ENCODE assay signal across 19 cellular contexts in the genomic region with DNA sequence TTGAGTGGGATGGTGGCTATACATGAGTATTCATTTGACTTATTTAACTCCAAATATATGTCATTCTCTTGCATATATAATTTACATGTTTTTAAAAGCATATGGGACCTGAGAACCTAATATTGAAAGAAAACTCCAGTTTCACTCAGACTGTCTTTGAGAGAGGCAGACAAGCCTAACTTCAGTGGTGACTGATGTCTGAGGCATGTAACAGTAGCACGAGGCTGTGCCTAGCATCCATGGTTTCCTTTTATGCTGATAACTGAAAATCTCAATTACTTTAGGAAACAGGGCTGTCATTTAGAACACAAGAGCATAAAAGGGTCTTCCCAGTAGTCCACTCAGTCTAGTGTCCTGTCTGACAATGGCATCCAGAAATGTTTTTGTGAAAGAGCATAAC. TPM values are rescaled to one million over a fixed set of nuclear protein-coding genes. Genes with fewer than 3 reads are reported as not detected.
DNase-seq lines count a peak whose midpoint lies in the region; ATAC-seq and TF ChIP-seq lines count a peak whose summit lies in the region.
"Had no signal": no experiment of that assay in that cellular context is flagged by ENCODE, and none has a peak within 500 bp of the region (broad histone marks: within the 10 kb centered on the region; RNA-seq: fewer than 3 reads in every experiment).

No MANE protein-coding gene starts in this region.

- no peaks in the 10 kb centered on the region for H3K27me3 ChIP-seq in psoas muscle (ENCODE audit: insufficient read depth in 3 of 3, low read length in 2 of 3)
- H3K27me3 ChIP-seq: adrenal gland, gastroesophageal sphincter, uterus had no signal

- 71 to 81% (median 73%) methylated on average over 1 of the region's 1 CpG for WGBS in psoas muscle, 3 donors

- POLR2A ChIA-PET in activated CD4-positive, alpha-beta T cell treated with anti-CD3 and anti-CD28 coated beads, Interleukin-2, amount 10 ng/mL, durations not matched to agents 7 days and 5 days (lab: Charles Lee), result no interaction called here
- POLR2A ChIA-PET in activated CD4-positive, alpha-beta memory T cell treated with anti-CD3 and anti-CD28 coated beads for 36 hours (lab: Charles Lee), result no interaction called here

- H3K27ac ChIP-seq in psoas muscle, result no peak overlapping the region
- H3K27ac ChIP-seq: adrenal gland, HL-60, neutrophil, uterus had no signal

- no peaks in the 10 kb centered on the region for H3K27me3 Mint-ChIP-seq in activated CD4-positive, alpha-beta T cell treated with anti-CD3 and anti-CD28 coated beads, Interleukin-2, amount 10 ng/mL, durations not matched to agents 24 days and 14 days
- H3K27me3 Mint-ChIP-seq in activated CD4-positive, alpha-beta T cell treated with anti-CD3 and anti-CD28 coated beads, Interleukin-2, amount 10 ng/mL, durations not matched to agents 7 days and 5 days, result no peaks in the 10 kb centered on the region
- no peaks in the 10 kb centered on the region for H3K27me3 Mint-ChIP-seq in central memory CD8-positive, alpha-beta T cell
- no peaks in the 10 kb centered on the region for H3K27me3 Mint-ChIP-seq in activated CD4-positive, alpha-beta memory T cell treated with anti-CD3 and anti-CD28 coated beads for 36 hours
- H3K27me3 Mint-ChIP-seq: activated CD4-positive, alpha-beta T cell treated with anti-CD3 and anti-CD28 coated beads for 36 hours; stimulated activated naive CD8-positive, alpha-beta T cell treated with anti-CD3 and anti-CD28 coated beads, Interleukin-15, Interleukin-2, amounts not matched to agents 100 ng/mL and 50 ng/mL, for 24 hours had no signal

- no peak for DNase-seq in activated CD4-positive, alpha-beta T cell treated with anti-CD3 and anti-CD28 coated beads, Interleukin-2, amount 10 ng/mL, durations not matched to agents 24 days and 14 days
- no peak for DNase-seq in activated CD4-positive, alpha-beta T cell treated with anti-CD3 and anti-CD28 coated beads, Interleukin-2, amount 10 ng/mL, durations not matched to agents 7 days and 5 days
- DNase-seq in NCI-H226 (peak; percentile 35), retina (peak; percentile 41), psoas muscle (no peak)
- no peak for DNase-seq in central memory CD8-positive, alpha-beta T cell (ENCODE audit: low spot score in 2 of 2)
- DNase-seq in activated CD4-positive, alpha-beta memory T cell treated with anti-CD3 and anti-CD28 coated beads for 36 hours, result no peak
- DNase-seq: activated CD4-positive, alpha-beta T cell treated with anti-CD3 and anti-CD28 coated beads for 36 hours; adrenal gland; NCI-H1694 treated with DMSO at 0.1 percent for 48 hours; NCI-H748 treated with DMSO at 0.1 percent for 48 hours; RPMI8226; uterus had no signal

- CTCF ChIA-PET in activated CD4-positive, alpha-beta T cell treated with anti-CD3 and anti-CD28 coated beads, Interleukin-2, amount 10 ng/mL, durations not matched to agents 7 days and 5 days (lab: Charles Lee), result interaction anchor here (1.0 kb wide), 1 partner anchor 24 kb away, joined by 5 read pairs; the partner anchor contains the start of gene MAPK1IP1L
- CTCF ChIA-PET in activated CD4-positive, alpha-beta memory T cell treated with anti-CD3 and anti-CD28 coated beads for 36 hours (lab: Charles Lee), result interaction anchor here (1.2 kb wide), 1 partner anchor 24 kb away, joined by 5 read pairs; the partner anchor contains the start of gene MAPK1IP1L

- TF ChIP-seq CTCF in psoas muscle (IDR thresholded peaks at IDR 0.05), result no peak

- H3K27ac Mint-ChIP-seq in activated CD4-positive, alpha-beta T cell treated with anti-CD3 and anti-CD28 coated beads, Interleukin-2, amount 10 ng/mL, durations not matched to agents 24 days and 14 days, result peak overlapping the region; percentile 16
- H3K27ac Mint-ChIP-seq in activated CD4-positive, alpha-beta T cell treated with anti-CD3 and anti-CD28 coated beads, Interleukin-2, amount 10 ng/mL, durations not matched to agents 7 days and 5 days, result no peak overlapping the region
- peak overlapping the region; percentile 75 for H3K27ac Mint-ChIP-seq in central memory CD8-positive, alpha-beta T cell (ENCODE audit: low read depth)
- no peak overlapping the region for H3K27ac Mint-ChIP-seq in activated CD4-positive, alpha-beta memory T cell treated with anti-CD3 and anti-CD28 coated beads for 36 hours
- H3K27ac Mint-ChIP-seq: stimulated activated naive CD8-positive, alpha-beta T cell treated with anti-CD3 and anti-CD28 coated beads, Interleukin-15, Interleukin-2, amounts not matched to agents 100 ng/mL and 50 ng/mL, for 24 hours had no signal

- H3K4me1 Mint-ChIP-seq in activated CD4-positive, alpha-beta T cell treated with anti-CD3 and anti-CD28 coated beads, Interleukin-2, amount 10 ng/mL, durations not matched to agents 24 days and 14 days, result peaks cover 23% of the 10 kb centered on the region
- peaks cover 38% of the 10 kb centered on the region for H3K4me1 Mint-ChIP-seq in activated CD4-positive, alpha-beta T cell treated with anti-CD3 and anti-CD28 coated beads, Interleukin-2, amount 10 ng/mL, durations not matched to agents 7 days and 5 days
- peaks cover 30% of the 10 kb centered on the region for H3K4me1 Mint-ChIP-seq in central memory CD8-positive, alpha-beta T cell
- H3K4me1 Mint-ChIP-seq in activated CD4-positive, alpha-beta memory T cell treated with anti-CD3 and anti-CD28 coated beads for 36 hours (ENCODE audit: low read depth), result peaks cover 43% of the 10 kb centered on the region

- H3K9me3 Mint-ChIP-seq in activated CD4-positive, alpha-beta T cell treated with anti-CD3 and anti-CD28 coated beads, Interleukin-2, amount 10 ng/mL, durations not matched to agents 24 days and 14 days, result no peaks in the 10 kb centered on the region
- H3K9me3 Mint-ChIP-seq in activated CD4-positive, alpha-beta T cell treated with anti-CD3 and anti-CD28 coated beads, Interleukin-2, amount 10 ng/mL, durations not matched to agents 7 days and 5 days, result no peaks in the 10 kb centered on the region
- H3K9me3 Mint-ChIP-seq in central memory CD8-positive, alpha-beta T cell, result no peaks in the 10 kb centered on the region
- H3K9me3 Mint-ChIP-seq in activated CD4-positive, alpha-beta memory T cell treated with anti-CD3 and anti-CD28 coated beads for 36 hours, result no peaks in the 10 kb centered on the region
- H3K9me3 Mint-ChIP-seq: stimulated activated naive CD8-positive, alpha-beta T cell treated with anti-CD3 and anti-CD28 coated beads, Interleukin-15, Interleukin-2, amounts not matched to agents 100 ng/mL and 50 ng/mL, for 24 hours had no signal

- intact Hi-C loops in activated CD4-positive, alpha-beta T cell treated with anti-CD3 and anti-CD28 coated beads, Interleukin-2, amount 10 ng/mL, durations not matched to agents 24 days and 14 days (cut with micrococcal nuclease), result no loop called here
- intact Hi-C loops in activated CD4-positive, alpha-beta memory T cell treated with anti-CD3 and anti-CD28 coated beads for 36 hours (cut with micrococcal nuclease), result loop anchor here (2.0 to 10.0 kb wide), 2 partner anchors 23 to 199 kb away; partner anchors contain the start of gene FBXO34
- intact Hi-C loops in psoas muscle (cut with DNase I), result no loop called here

- no peaks in the 10 kb centered on the region for H3K36me3 ChIP-seq in psoas muscle (ENCODE audit: insufficient read depth in 1 of 2, low read depth in 1 of 2)
- H3K36me3 ChIP-seq: adrenal gland, gastroesophageal sphincter, HAP-1, neutrophil, uterus had no signal

- no peaks in the 10 kb centered on the region for H3K36me3 Mint-ChIP-seq in activated CD4-positive, alpha-beta T cell treated with anti-CD3 and anti-CD28 coated beads, Interleukin-2, amount 10 ng/mL, durations not matched to agents 24 days and 14 days (ENCODE audit: low read depth)
- H3K36me3 Mint-ChIP-seq in activated CD4-positive, alpha-beta T cell treated with anti-CD3 and anti-CD28 coated beads, Interleukin-2, amount 10 ng/mL, durations not matched to agents 7 days and 5 days (ENCODE audit: low read depth), result peaks cover 3% of the 10 kb centered on the region
- peaks cover 2% of the 10 kb centered on the region for H3K36me3 Mint-ChIP-seq in central memory CD8-positive, alpha-beta T cell (ENCODE audit: insufficient read depth)
- no peaks in the 10 kb centered on the region for H3K36me3 Mint-ChIP-seq in activated CD4-positive, alpha-beta memory T cell treated with anti-CD3 and anti-CD28 coated beads for 36 hours

- no peak overlapping the region for H3K4me3 Mint-ChIP-seq in activated CD4-positive, alpha-beta T cell treated with anti-CD3 and anti-CD28 coated beads, Interleukin-2, amount 10 ng/mL, durations not matched to agents 24 days and 14 days
- H3K4me3 Mint-ChIP-seq in activated CD4-positive, alpha-beta T cell treated with anti-CD3 and anti-CD28 coated beads, Interleukin-2, amount 10 ng/mL, durations not matched to agents 7 days and 5 days, result no peak overlapping the region
- peak overlapping the region; percentile 80 for H3K4me3 Mint-ChIP-seq in central memory CD8-positive, alpha-beta T cell
- no peak overlapping the region for H3K4me3 Mint-ChIP-seq in activated CD4-positive, alpha-beta memory T cell treated with anti-CD3 and anti-CD28 coated beads for 36 hours
- H3K4me3 Mint-ChIP-seq: activated CD4-positive, alpha-beta T cell treated with anti-CD3 and anti-CD28 coated beads for 36 hours; stimulated activated naive CD8-positive, alpha-beta T cell treated with anti-CD3 and anti-CD28 coated beads, Interleukin-15, Interleukin-2, amounts not matched to agents 100 ng/mL and 50 ng/mL, for 24 hours had no signal

- no peak for ATAC-seq in central memory CD8-positive, alpha-beta T cell (replicated peaks; ENCODE audit: extremely low read depth, poor library complexity, severe bottlenecking)
- no peak for ATAC-seq in psoas muscle
- no peak for ATAC-seq in GM19455 (IDR thresholded peaks at IDR 0.05; ENCODE audit: unreplicated experiment)
- ATAC-seq: activated CD4-positive, alpha-beta T cell treated with anti-CD3 and anti-CD28 coated beads for 36 hours; gastroesophageal sphincter had no signal

- no peaks in the 10 kb centered on the region for H3K9me3 ChIP-seq in psoas muscle
- H3K9me3 ChIP-seq: adrenal gland, gastroesophageal sphincter, HAP-1, neutrophil, uterus had no signal

- H3K4me3 ChIP-seq in psoas muscle, result no peak overlapping the region
- H3K4me3 ChIP-seq: adrenal gland, gastroesophageal sphincter, HAP-1, uterus had no signal

- H3K4me1 ChIP-seq in psoas muscle, result peaks cover 13% of the 10 kb centered on the region

RNA-seq across cellular contexts. Expression of gene MAPK1IP1L, which starts 24.2 kb away (rescaled TPM):
- 142 and 144 TPM in 2 replicates for total RNA-seq in activated CD4-positive, alpha-beta T cell treated with anti-CD3 and anti-CD28 coated beads, Interleukin-2, amount 10 ng/mL, durations not matched to agents 24 days and 14 days
- 100 to 1,000 TPM in 1 of 2 experiments, 10 to 100 TPM in 1; 94.3 to 118 TPM for total RNA-seq in activated CD4-positive, alpha-beta T cell treated with anti-CD3 and anti-CD28 coated beads, Interleukin-2, amount 10 ng/mL, durations not matched to agents 7 days and 5 days
- 10 to 100 TPM; 85.5 to 89.1 TPM for total RNA-seq in activated CD4-positive, alpha-beta memory T cell treated with anti-CD3 and anti-CD28 coated beads for 36 hours
- 10 to 100 TPM; 34.1 to 60.1 (median 56.3) TPM for total RNA-seq in psoas muscle
- 10 to 100 TPM; 17.6 to 46.2 (median 33.5) TPM for polyA plus RNA-seq in psoas muscle

RNA-seq across cellular contexts. Expression of gene SOCS4, which starts 48.6 kb away (rescaled TPM):
- total RNA-seq in activated CD4-positive, alpha-beta T cell treated with anti-CD3 and anti-CD28 coated beads, Interleukin-2, amount 10 ng/mL, durations not matched to agents 24 days and 14 days, result 36.4 and 39.6 TPM in 2 replicates
- 10 to 100 TPM; 29.9 to 30.3 TPM for total RNA-seq in activated CD4-positive, alpha-beta T cell treated with anti-CD3 and anti-CD28 coated beads, Interleukin-2, amount 10 ng/mL, durations not matched to agents 7 days and 5 days
- total RNA-seq in activated CD4-positive, alpha-beta memory T cell treated with anti-CD3 and anti-CD28 coated beads for 36 hours, result 10 to 100 TPM; 24.4 to 25.3 TPM
- 10 to 100 TPM in 3 of 4 donors, 1 to 10 TPM in 1; 9.7 to 17.0 (median 13.2) TPM for total RNA-seq in psoas muscle
- 10 to 100 TPM in 1 of 3 donors, 1 to 10 TPM in 2; 4.1 to 23.7 (median 6.1) TPM for polyA plus RNA-seq in psoas muscle

RNA-seq across cellular contexts. Expression of gene WDHD1, which starts 48.7 kb away (rescaled TPM):
- 60.7 and 63.0 TPM in 2 replicates for total RNA-seq in activated CD4-positive, alpha-beta T cell treated with anti-CD3 and anti-CD28 coated beads, Interleukin-2, amount 10 ng/mL, durations not matched to agents 24 days and 14 days
- total RNA-seq in activated CD4-positive, alpha-beta T cell treated with anti-CD3 and anti-CD28 coated beads, Interleukin-2, amount 10 ng/mL, durations not matched to agents 7 days and 5 days, result 10 to 100 TPM; 37.5 to 44.1 TPM
- total RNA-seq in activated CD4-positive, alpha-beta memory T cell treated with anti-CD3 and anti-CD28 coated beads for 36 hours, result 10 to 100 TPM; 62.4 to 63.2 TPM
- total RNA-seq in psoas muscle, result 1 to 10 TPM in 2 of 4 donors, under 1 TPM in 2; 0.86 to 2.0 (median 0.99) TPM
- polyA plus RNA-seq in psoas muscle, result 1 to 10 TPM in 1 of 3 donors, under 1 TPM in 2; 0.55 to 1.2 (median 0.95) TPM

RNA-seq across cellular contexts. Expression of gene LGALS3, which starts 53.4 kb away (rescaled TPM):
- total RNA-seq in activated CD4-positive, alpha-beta T cell treated with anti-CD3 and anti-CD28 coated beads, Interleukin-2, amount 10 ng/mL, durations not matched to agents 24 days and 14 days, result 11.1 and 12.2 TPM in 2 replicates
- total RNA-seq in activated CD4-positive, alpha-beta T cell treated with anti-CD3 and anti-CD28 coated beads, Interleukin-2, amount 10 ng/mL, durations not matched to agents 7 days and 5 days, result 10 to 100 TPM; 39.1 to 41.6 TPM
- 10 to 100 TPM; 12.3 to 14.5 TPM for total RNA-seq in activated CD4-positive, alpha-beta memory T cell treated with anti-CD3 and anti-CD28 coated beads for 36 hours
- total RNA-seq in psoas muscle, result 10 to 100 TPM; 27.7 to 44.7 (median 38.4) TPM
- 10 to 100 TPM; 45.2 to 71.4 (median 48.6) TPM for polyA plus RNA-seq in psoas muscle

Comparison
In these comparisons a context has a peak if more than half of its experiments do, and no peak if none do; other contexts are left out.
1. H3K27ac Mint-ChIP-seq: peak in activated CD4-positive, alpha-beta T cell treated with anti-CD3 and anti-CD28 coated beads, Interleukin-2, amount 10 ng/mL, durations not matched to agents 24 days and 14 days (single experiment) and central memory CD8-positive, alpha-beta T cell (single experiment); none in activated CD4-positive, alpha-beta T cell treated with anti-CD3 and anti-CD28 coated beads, Interleukin-2, amount 10 ng/mL, durations not matched to agents 7 days and 5 days (single experiment) and activated CD4-positive, alpha-beta memory T cell treated with anti-CD3 and anti-CD28 coated beads for 36 hours (single experiment).
2. DNase-seq: peak in NCI-H226 (single experiment) and retina (single experiment); none in activated CD4-positive, alpha-beta T cell treated with anti-CD3 and anti-CD28 coated beads, Interleukin-2, amount 10 ng/mL, durations not matched to agents 24 days and 14 days (single experiment), activated CD4-positive, alpha-beta T cell treated with anti-CD3 and anti-CD28 coated beads, Interleukin-2, amount 10 ng/mL, durations not matched to agents 7 days and 5 days (single experiment), central memory CD8-positive, alpha-beta T cell (0 of 2), activated CD4-positive, alpha-beta memory T cell treated with anti-CD3 and anti-CD28 coated beads for 36 hours (single experiment) and psoas muscle (0 of 2).
3. RNA of gene WDHD1, which starts 48.7 kb away (total RNA-seq): 62.4 to 63.2 TPM in activated CD4-positive, alpha-beta memory T cell treated with anti-CD3 and anti-CD28 coated beads for 36 hours, 60.7 to 63.0 TPM in activated CD4-positive, alpha-beta T cell treated with anti-CD3 and anti-CD28 coated beads, Interleukin-2, amount 10 ng/mL, durations not matched to agents 24 days and 14 days and 37.5 to 44.1 TPM in activated CD4-positive, alpha-beta T cell treated with anti-CD3 and anti-CD28 coated beads, Interleukin-2, amount 10 ng/mL, durations not matched to agents 7 days and 5 days; 0.86 to 2.0 TPM in psoas muscle; every median in the first group is over 10 times any median in the second.